In the genomic region with DNA sequence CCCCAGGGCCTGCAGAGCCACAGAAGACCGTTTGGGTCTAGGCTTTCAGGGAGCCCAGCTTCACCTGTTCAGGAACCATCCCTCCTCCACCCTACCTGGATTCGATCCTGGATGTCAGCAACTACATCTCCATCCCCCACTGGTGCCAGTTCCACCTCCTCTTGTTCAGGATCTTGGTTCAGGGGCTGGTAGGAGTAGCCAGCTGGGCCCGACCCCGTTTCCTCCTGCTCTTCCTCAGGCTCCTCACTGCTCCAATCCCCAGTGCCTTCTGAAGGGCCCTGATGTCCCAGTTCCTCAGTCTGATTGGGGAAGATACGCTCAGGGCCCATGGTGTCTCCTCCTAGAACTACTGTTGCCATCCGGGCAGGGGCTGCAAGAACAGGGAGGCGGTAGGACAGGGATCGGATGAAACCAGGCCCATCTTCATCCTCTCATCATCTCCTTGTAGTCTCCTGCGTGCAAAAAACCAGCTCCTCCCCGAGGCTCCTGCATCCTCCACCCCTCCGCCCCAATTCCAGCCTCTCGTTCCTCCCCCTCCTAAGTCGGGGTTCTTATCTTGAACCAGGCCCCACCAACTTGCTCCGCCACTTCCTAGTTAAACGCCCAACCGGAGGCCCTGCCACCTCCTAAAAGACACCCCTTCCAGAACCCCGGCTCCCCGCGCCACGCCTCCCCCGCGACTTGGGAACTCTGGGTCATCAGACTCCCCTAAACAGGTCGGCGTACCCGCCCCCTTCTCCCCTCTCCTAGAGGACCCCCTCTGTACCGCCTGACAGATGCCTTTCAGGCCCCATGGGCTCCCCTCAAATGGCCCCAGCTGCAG, we compare ENCODE assay signal across 1 cellular context.
TF ChIP-seq lines count a peak whose summit lies in the region.

No MANE protein-coding gene starts in this region.

TF ChIP-seq in SK-N-SH, 30 proteins besides CTCF, POLR2A, EP300 and RAD21 (continued from another document):
- no peak; the same call in 1 of the 2 replicates for TF ChIP-seq MXI1 (IDR thresholded peaks at IDR 0.05; ENCODE audit: low read depth, low read length)
- TF ChIP-seq, protein P1, sequence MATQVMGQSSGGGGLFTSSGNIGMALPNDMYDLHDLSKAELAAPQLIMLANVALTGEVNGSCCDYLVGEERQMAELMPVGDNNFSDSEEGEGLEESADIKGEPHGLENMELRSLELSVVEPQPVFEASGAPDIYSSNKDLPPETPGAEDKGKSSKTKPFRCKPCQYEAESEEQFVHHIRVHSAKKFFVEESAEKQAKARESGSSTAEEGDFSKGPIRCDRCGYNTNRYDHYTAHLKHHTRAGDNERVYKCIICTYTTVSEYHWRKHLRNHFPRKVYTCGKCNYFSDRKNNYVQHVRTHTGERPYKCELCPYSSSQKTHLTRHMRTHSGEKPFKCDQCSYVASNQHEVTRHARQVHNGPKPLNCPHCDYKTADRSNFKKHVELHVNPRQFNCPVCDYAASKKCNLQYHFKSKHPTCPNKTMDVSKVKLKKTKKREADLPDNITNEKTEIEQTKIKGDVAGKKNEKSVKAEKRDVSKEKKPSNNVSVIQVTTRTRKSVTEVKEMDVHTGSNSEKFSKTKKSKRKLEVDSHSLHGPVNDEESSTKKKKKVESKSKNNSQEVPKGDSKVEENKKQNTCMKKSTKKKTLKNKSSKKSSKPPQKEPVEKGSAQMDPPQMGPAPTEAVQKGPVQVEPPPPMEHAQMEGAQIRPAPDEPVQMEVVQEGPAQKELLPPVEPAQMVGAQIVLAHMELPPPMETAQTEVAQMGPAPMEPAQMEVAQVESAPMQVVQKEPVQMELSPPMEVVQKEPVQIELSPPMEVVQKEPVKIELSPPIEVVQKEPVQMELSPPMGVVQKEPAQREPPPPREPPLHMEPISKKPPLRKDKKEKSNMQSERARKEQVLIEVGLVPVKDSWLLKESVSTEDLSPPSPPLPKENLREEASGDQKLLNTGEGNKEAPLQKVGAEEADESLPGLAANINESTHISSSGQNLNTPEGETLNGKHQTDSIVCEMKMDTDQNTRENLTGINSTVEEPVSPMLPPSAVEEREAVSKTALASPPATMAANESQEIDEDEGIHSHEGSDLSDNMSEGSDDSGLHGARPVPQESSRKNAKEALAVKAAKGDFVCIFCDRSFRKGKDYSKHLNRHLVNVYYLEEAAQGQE (IDR thresholded peaks at IDR 0.05; ENCODE audit: low read depth, low read length) = no peak
- no peak for TF ChIP-seq FOXM1 (IDR thresholded peaks at IDR 0.05; ENCODE audit: low read depth)
- TF ChIP-seq CHD2 (IDR thresholded peaks at IDR 0.05; ENCODE audit: low read length, partially characterized antibody) = no peak
- no peak for TF ChIP-seq NRF1 (IDR thresholded peaks at IDR 0.05; ENCODE audit: low read depth, low read length)
- no peak for TF ChIP-seq GATA2 (CRISPR knock-in tag; IDR thresholded peaks at IDR 0.05)
- TF ChIP-seq POLR2AphosphoS5 (IDR thresholded peaks at IDR 0.05; ENCODE audit: low read depth, low read length) = no peak; the same call in 1 of the 2 replicates
- TF ChIP-seq TCF12 (IDR thresholded peaks at IDR 0.05) = no peak
- TF ChIP-seq SMC3 (IDR thresholded peaks at IDR 0.05; ENCODE audit: low read depth, low read length) = no peak
- TF ChIP-seq TEAD4 (IDR thresholded peaks at IDR 0.05; ENCODE audit: borderline replicate concordance, insufficient read depth) = no peak
- 0 out of 2 replicates have a peak, but pooled peaks have one; percentile 25 for TF ChIP-seq FOXJ3 (CRISPR knock-in tag; IDR thresholded peaks at IDR 0.05)
- TF ChIP-seq SIN3A (IDR thresholded peaks at IDR 0.05; ENCODE audit: borderline replicate concordance, low read depth, low read length) = no peak
- TF ChIP-seq RFX5 (IDR thresholded peaks at IDR 0.05; ENCODE audit: low read length) = 0 out of 2 replicates have a peak, but pooled peaks have one; percentile 5
- no peak for TF ChIP-seq EZH2phosphoT487 (IDR thresholded peaks at IDR 0.05; ENCODE audit: borderline replicate concordance, low read depth)
- TF ChIP-seq NFIC (IDR thresholded peaks at IDR 0.05; ENCODE audit: borderline replicate concordance) = no peak
